Comparison of ENCODE assay signal across 8 cellular contexts in genomic region chrX:39445336-39445735, GRCh38.
DNase-seq lines count a peak whose midpoint lies in the region; ATAC-seq, FAIRE-seq and TF ChIP-seq lines count a peak whose summit lies in the region.

No MANE protein-coding gene starts in this region.

- no peak for TF ChIP-seq POLR2A in H54 (IDR thresholded peaks at IDR 0.05; ENCODE audit: low read depth, low read length)

- H3K4me1 ChIP-seq in DND-41 (ENCODE audit: insufficient read depth, low read length), result no peaks in the 10 kb centered on the region

- POLR2A ChIA-PET in naive thymus-derived CD8-positive, alpha-beta T cell (lab: Charles Lee), result no interaction called here

- H3K36me3 ChIP-seq in DND-41 (ENCODE audit: insufficient read depth, low read length), result no peaks in the 10 kb centered on the region

- no peaks in the 10 kb centered on the region for H3K27me3 ChIP-seq in DND-41 (ENCODE audit: insufficient read depth, low read length, poor library complexity)

- H3K9me3 ChIP-seq in DND-41 (ENCODE audit: insufficient read depth, low read length, severe bottlenecking), result no peaks in the 10 kb centered on the region

- no peak overlapping the region for H3K27ac ChIP-seq in DND-41 (ENCODE audit: low read length)

- H2AFZ ChIP-seq in DND-41 (ENCODE audit: low read depth, low read length), result no peak overlapping the region

- no peaks in the 10 kb centered on the region for H4K20me1 ChIP-seq in DND-41 (ENCODE audit: insufficient read depth, low read length)

- FAIRE-seq in urothelium cell line (lab: Jason Lieb, UNC), result no peak
- no peak for FAIRE-seq in H54 (lab: Jason Lieb, UNC)

- no peak overlapping the region for H3K4me3 ChIP-seq in DND-41 (ENCODE audit: low read depth in 1 of 2, low read length in 2 of 2)

- no peaks in the 10 kb centered on the region for H3K27me3 Mint-ChIP-seq in naive thymus-derived CD8-positive, alpha-beta T cell

- no peak overlapping the region for H3K9ac ChIP-seq in DND-41 (ENCODE audit: low read depth, low read length)

- peak overlapping the region in 2 of 10 donors; percentile 39 to 57 for H3K27ac Mint-ChIP-seq in naive thymus-derived CD8-positive, alpha-beta T cell

- ATAC-seq in DND-41 (ENCODE audit: insufficient read depth, low read depth) (no peak), GM18870 (IDR thresholded peaks at IDR 0.05; ENCODE audit: unreplicated experiment) (no peak)
- ATAC-seq in naive thymus-derived CD8-positive, alpha-beta T cell, result no peak

- H3K9me3 Mint-ChIP-seq in naive thymus-derived CD8-positive, alpha-beta T cell, result peaks cover 0 to 5% (median 0%) of the 10 kb centered on the region in 9 donors

- H3K36me3 Mint-ChIP-seq in naive thymus-derived CD8-positive, alpha-beta T cell, result no peaks in the 10 kb centered on the region

- peak; percentile 56 for TF ChIP-seq CTCF in DND-41 (IDR thresholded peaks at IDR 0.05; ENCODE audit: borderline replicate concordance, extremely low read depth, low read length, poor library complexity, severe bottlenecking)

- H3K79me2 ChIP-seq in DND-41 (ENCODE audit: insufficient read depth, low read length), result no peaks in the 10 kb centered on the region

- no peak overlapping the region for H3K4me2 ChIP-seq in DND-41 (ENCODE audit: insufficient read depth, low read length)

- peaks cover 11 to 40% (median 27%) of the 10 kb centered on the region in 4 donors for H3K4me1 Mint-ChIP-seq in naive thymus-derived CD8-positive, alpha-beta T cell

- no peak overlapping the region for H3K4me3 Mint-ChIP-seq in naive thymus-derived CD8-positive, alpha-beta T cell

- DNase-seq in DND-41 (peak; percentile 22), NCI-H1092 treated with DMSO at 0.1 percent for 48 hours (lab: John Stamatoyannopoulos, UW) (peak; percentile 24), urothelium cell line (ENCODE audit: low spot score) (no peak), GM19240 (ENCODE audit: insufficient read length, low spot score) (no peak), H54 (ENCODE audit: insufficient read length, low spot score) (no peak)
- peak; percentile 78 for DNase-seq in activated effector memory CD4-positive, alpha-beta T cell treated with anti-CD3 and anti-CD28 coated beads, Interleukin-2, amount 50 U/mL, for 16 hours
- peak in 6 of 10 donors; percentile 5 to 34 (median 18) for DNase-seq in naive thymus-derived CD8-positive, alpha-beta T cell

Comparison
In these comparisons a context has a peak if more than half of its experiments do, and no peak if none do; other contexts are left out.
1. DNase-seq: peak in DND-41 (single experiment), NCI-H1092 treated with DMSO at 0.1 percent for 48 hours (single experiment), activated effector memory CD4-positive, alpha-beta T cell treated with anti-CD3 and anti-CD28 coated beads, Interleukin-2, amount 50 U/mL, for 16 hours (single experiment) and naive thymus-derived CD8-positive, alpha-beta T cell (6 of 10); none in urothelium cell line (single experiment), GM19240 (single experiment) and H54 (single experiment).